ENCODE assay signal across 9 cellular contexts in the genomic region with DNA sequence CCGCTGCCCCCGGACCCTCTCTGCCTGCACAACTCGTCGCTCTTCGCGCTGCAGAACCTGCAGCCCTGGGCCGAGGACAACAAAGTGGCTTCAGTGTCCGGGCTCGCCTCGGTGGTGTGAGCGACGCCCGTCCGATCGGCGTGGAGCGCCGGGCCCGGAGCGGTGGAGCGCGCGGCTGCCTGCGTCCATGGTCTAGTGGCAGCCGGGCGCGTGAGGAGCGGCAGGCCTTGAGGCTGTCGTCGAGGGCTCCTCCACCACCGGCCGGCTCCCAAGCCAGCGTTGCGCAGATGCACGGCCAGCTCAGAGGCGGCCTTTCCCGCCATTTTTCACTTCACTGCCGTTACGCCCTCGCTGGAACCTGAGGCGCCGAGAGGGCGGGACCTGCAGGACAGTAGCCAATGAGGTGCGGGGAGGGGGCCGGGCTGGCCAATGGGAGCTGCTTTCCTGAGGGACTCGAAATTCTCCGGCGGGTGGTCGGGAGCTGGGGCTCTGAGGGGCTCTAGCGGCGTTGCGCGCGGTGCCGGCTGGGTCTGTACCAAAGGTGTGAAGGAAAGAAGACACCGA. TPM values are rescaled to one million over a fixed set of nuclear protein-coding genes. Genes with fewer than 3 reads are reported as not detected.
A peak's percentile ranks its signal among the peaks of the same experiment; 100 is the strongest.
DNase-seq lines count a peak whose midpoint lies in the region; ATAC-seq lines count a peak whose summit lies in the region.
"Had no signal": no experiment of that assay in that cellular context is flagged by ENCODE, and none has a peak within 500 bp of the region (broad histone marks: within the 10 kb centered on the region; RNA-seq: fewer than 3 reads in every experiment).

No MANE protein-coding gene starts in this region.

- DNase-seq in GM23248 (peak; percentile 59), memory B cell (ENCODE audit: low spot score in 2 of 2) (peak; percentile 71 to 73), NCI-H1092 (lab: John Stamatoyannopoulos, UW) (no peak), Kasumi-1 (lab: John Stamatoyannopoulos, UW) (no peak)
- peak; percentile 73 for DNase-seq in activated CD4-positive, alpha-beta T cell treated with anti-CD3 and anti-CD28 coated beads, Interleukin-2, amount 50 U/mL, for 1 hour
- DNase-seq in stimulated activated CD8-positive, alpha-beta memory T cell treated with anti-CD3 and anti-CD28 coated beads, Interleukin-15, amount 100 ng/mL, for 4 hours (ENCODE audit: low read depth in 2 of 2): peak; percentile 49 to 60

- H3K4me1 Mint-ChIP-seq in memory B cell: peaks cover 12% of the 10 kb centered on the region

- H3K9ac ChIP-seq in GM23248 (no peak overlapping the region), duodenal mucosa (ENCODE audit: low read depth in 1 of 2, low read length in 2 of 2) (no peak overlapping the region)

- no peak overlapping the region for H3K4me3 ChIP-seq in GM23248
- H3K4me3 ChIP-seq in duodenal mucosa (ENCODE audit: low read depth in 1 of 2, low read length in 2 of 2): peak overlapping the region; percentile 30 to 50

- H3K36me3 Mint-ChIP-seq in memory B cell: no peaks in the 10 kb centered on the region

- H3K9me2 ChIP-seq in GM23248 (ENCODE audit: insufficient read depth): no peaks in the 10 kb centered on the region

- peak; percentile 83 for ATAC-seq in memory B cell (ENCODE audit: low read depth)
- ATAC-seq: Panc1 had no signal

- in situ Hi-C loops in GM23248 (cut with MboI): no loop called here

- 13 to 14% methylated on average over 45 to 54 of the region's 56 CpGs for WGBS in GM23248 (ENCODE audit: low coverage in 1 of 2, low lambda C conversion rate in 2 of 2, missing lambda C conversion rate in 2 of 2), 2 experiments

- no peaks in the 10 kb centered on the region for H4K20me1 ChIP-seq in GM23248 (ENCODE audit: insufficient read depth)

- H3K4me2 ChIP-seq in GM23248 (ENCODE audit: unreplicated experiment): no peak overlapping the region

- no peaks in the 10 kb centered on the region for H3K9me3 Mint-ChIP-seq in memory B cell

- H3K4me1 ChIP-seq in GM23248 (ENCODE audit: insufficient read depth): no peaks in the 10 kb centered on the region
- peaks cover 6 to 24% of the 10 kb centered on the region in 2 donors for H3K4me1 ChIP-seq in duodenal mucosa (ENCODE audit: control insufficient read depth in 1 of 2, insufficient read depth in 2 of 2, low read length in 2 of 2)

- peak overlapping the region; percentile 71 for H3K4me3 Mint-ChIP-seq in memory B cell

- H3K9me3 ChIP-seq in GM23248 (ENCODE audit: low read depth) (no peaks in the 10 kb centered on the region), duodenal mucosa (ENCODE audit: control insufficient read depth in 1 of 2, low read length in 2 of 2) (no peaks in the 10 kb centered on the region)

- H3K27me3 Mint-ChIP-seq in memory B cell: peaks cover 37% of the 10 kb centered on the region

- H3K27ac ChIP-seq in GM23248: no peak overlapping the region
- H3K27ac ChIP-seq in duodenal mucosa (ENCODE audit: low read depth, low read length): no peak overlapping the region

- H3K27ac Mint-ChIP-seq in memory B cell: peak overlapping the region; percentile 17

- H3K36me3 ChIP-seq in GM23248 (ENCODE audit: low read depth): no peaks in the 10 kb centered on the region
- H3K36me3 ChIP-seq in duodenal mucosa (ENCODE audit: control insufficient read depth in 1 of 2, insufficient read depth in 2 of 2, low read length in 2 of 2): peaks cover 5 to 23% of the 10 kb centered on the region in 2 donors

- H2AFZ ChIP-seq in GM23248: no peak overlapping the region

- peaks cover 86% of the 10 kb centered on the region for H3K27me3 ChIP-seq in GM23248 (replicated peaks; ENCODE audit: insufficient read depth)
- peaks cover 66 to 81% of the 10 kb centered on the region in 2 donors for H3K27me3 ChIP-seq in duodenal mucosa (ENCODE audit: control insufficient read depth in 1 of 2, insufficient read depth in 2 of 2, low read length in 2 of 2)

- no peaks in the 10 kb centered on the region for H3F3A ChIP-seq in GM23248 (ENCODE audit: insufficient read depth)

- H3K79me2 ChIP-seq in GM23248 (ENCODE audit: insufficient read depth): no peaks in the 10 kb centered on the region

RNA-seq across cellular contexts. Expression of gene TLX2, which starts 1.9 kb away (rescaled TPM):
- total RNA-seq in GM23248 (2014; rRNA removed; shearing (Covaris generic)): not detected in 2 replicates
- not detected in 2 replicates for polyA plus RNA-seq in GM23248 (2016; fragmentation: Nextera tagmentation; extraction: Ambion mirVana)
- total RNA-seq: temporal lobe had no signal

RNA-seq across cellular contexts. Expression of gene PCGF1, which starts 8.7 kb away (rescaled TPM):
- 15.6 and 24.1 TPM in 2 replicates for total RNA-seq in GM23248 (2014; rRNA removed; shearing (Covaris generic))
- polyA plus RNA-seq in GM23248 (2016; fragmentation: Nextera tagmentation; extraction: Ambion mirVana): 23.5 and 24.8 TPM in 2 replicates

RNA-seq across cellular contexts. Expression of gene DQX1, which starts 9.9 kb away (rescaled TPM):
- not detected in 2 replicates for total RNA-seq in GM23248 (2014; rRNA removed; shearing (Covaris generic))
- not detected in 2 replicates for polyA plus RNA-seq in GM23248 (2016; fragmentation: Nextera tagmentation; extraction: Ambion mirVana)

RNA-seq across cellular contexts. Expression of gene AUP1, which starts 13.4 kb away (rescaled TPM):
- 114 and 119 TPM in 2 replicates for total RNA-seq in GM23248 (2014; rRNA removed; shearing (Covaris generic))
- 119 and 122 TPM in 2 replicates for polyA plus RNA-seq in GM23248 (2016; fragmentation: Nextera tagmentation; extraction: Ambion mirVana)

RNA-seq across cellular contexts. Expression of gene HTRA2, which starts 13.6 kb away (rescaled TPM):
- total RNA-seq in GM23248 (2014; rRNA removed; shearing (Covaris generic)): 23.0 and 35.2 TPM in 2 replicates
- 33.6 and 34.0 TPM in 2 replicates for polyA plus RNA-seq in GM23248 (2016; fragmentation: Nextera tagmentation; extraction: Ambion mirVana)

Comparison
In these comparisons a context has a peak if more than half of its experiments do, and no peak if none do; other contexts are left out.
1. DNase-seq: peak in GM23248 (single experiment), activated CD4-positive, alpha-beta T cell treated with anti-CD3 and anti-CD28 coated beads, Interleukin-2, amount 50 U/mL, for 1 hour (single experiment), memory B cell (2 of 2) and stimulated activated CD8-positive, alpha-beta memory T cell treated with anti-CD3 and anti-CD28 coated beads, Interleukin-15, amount 100 ng/mL, for 4 hours (2 of 2); none in NCI-H1092 (single experiment) and Kasumi-1 (0 of 2).